Comparison of ENCODE assay signal across 1 cellular context in the genomic region with DNA sequence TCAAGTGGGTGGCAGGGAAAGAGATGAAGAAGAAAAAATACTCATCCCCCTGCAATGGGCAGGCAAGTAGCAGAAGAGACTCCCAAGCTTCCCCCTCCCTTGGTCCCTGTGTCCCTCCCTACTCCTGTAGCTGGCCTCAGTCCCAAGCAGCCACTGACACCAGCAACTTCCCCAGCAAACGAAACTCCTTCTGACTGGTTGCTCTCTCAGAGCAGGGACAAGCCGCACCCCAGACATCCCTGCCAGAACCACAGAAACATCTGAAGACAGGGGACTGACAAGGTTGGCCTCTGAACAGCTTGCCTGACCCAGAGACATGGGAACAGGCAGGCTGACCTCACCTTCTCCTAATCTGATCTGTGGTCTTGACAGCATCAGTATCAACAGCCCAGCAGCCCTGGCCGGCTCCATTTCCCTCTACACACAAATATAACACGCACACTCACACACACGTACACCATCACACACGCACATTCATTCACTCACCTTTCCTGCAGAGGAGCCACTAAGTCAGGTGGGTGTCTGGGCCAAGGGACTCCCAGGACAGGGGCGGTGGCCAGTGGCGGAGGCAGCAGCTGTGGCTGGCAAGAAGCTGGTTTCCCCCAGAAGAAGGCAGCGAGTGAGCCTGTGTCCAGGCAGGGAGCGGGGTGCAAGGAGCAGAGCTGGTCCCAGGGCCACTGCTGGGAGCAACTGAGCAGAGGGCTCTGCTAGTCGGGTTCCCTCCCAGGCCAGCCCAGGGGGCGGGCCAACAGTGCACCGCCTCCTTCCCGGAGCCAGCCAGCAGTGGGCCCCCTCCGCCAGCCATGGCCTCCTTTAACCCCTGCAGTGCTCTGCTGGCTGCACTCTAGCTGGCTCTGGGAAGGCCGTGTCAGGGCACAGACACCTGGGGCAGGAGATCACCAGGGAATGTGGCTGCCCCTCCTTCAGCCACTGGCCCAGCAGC.
TF ChIP-seq lines count a peak whose summit lies in the region.

No MANE protein-coding gene starts in this region.

TF ChIP-seq in HepG2, 621 proteins besides CTCF, POLR2A, EP300 and RAD21 (continued from another document):
- no peak for TF ChIP-seq PBX2 (CRISPR knock-in tag; IDR thresholded peaks at IDR 0.05)
- TF ChIP-seq FLYWCH1 (CRISPR knock-in tag; IDR thresholded peaks at IDR 0.05): no peak
- peak; percentile 64 for TF ChIP-seq AGO1 (IDR thresholded peaks at IDR 0.05; ENCODE audit: low read depth, low read length, poor library complexity, severe bottlenecking)
- TF ChIP-seq, protein P1, sequence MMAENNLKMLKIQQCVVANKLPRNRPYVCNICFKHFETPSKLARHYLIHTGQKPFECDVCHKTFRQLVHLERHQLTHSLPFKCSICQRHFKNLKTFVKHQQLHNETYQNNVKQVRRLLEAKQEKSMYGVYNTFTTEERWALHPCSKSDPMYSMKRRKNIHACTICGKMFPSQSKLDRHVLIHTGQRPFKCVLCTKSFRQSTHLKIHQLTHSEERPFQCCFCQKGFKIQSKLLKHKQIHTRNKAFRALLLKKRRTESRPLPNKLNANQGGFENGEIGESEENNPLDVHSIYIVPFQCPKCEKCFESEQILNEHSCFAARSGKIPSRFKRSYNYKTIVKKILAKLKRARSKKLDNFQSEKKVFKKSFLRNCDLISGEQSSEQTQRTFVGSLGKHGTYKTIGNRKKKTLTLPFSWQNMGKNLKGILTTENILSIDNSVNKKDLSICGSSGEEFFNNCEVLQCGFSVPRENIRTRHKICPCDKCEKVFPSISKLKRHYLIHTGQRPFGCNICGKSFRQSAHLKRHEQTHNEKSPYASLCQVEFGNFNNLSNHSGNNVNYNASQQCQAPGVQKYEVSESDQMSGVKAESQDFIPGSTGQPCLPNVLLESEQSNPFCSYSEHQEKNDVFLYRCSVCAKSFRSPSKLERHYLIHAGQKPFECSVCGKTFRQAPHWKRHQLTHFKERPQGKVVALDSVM (CRISPR knock-in tag; IDR thresholded peaks at IDR 0.05): 0 out of 2 replicates have a peak, but pooled peaks have one; percentile 31
- no peak for TF ChIP-seq SP1 (IDR thresholded peaks at IDR 0.05)
- TF ChIP-seq SP1 (CRISPR knock-in tag; IDR thresholded peaks at IDR 0.05): peak; percentile 83
- TF ChIP-seq, protein P2, sequence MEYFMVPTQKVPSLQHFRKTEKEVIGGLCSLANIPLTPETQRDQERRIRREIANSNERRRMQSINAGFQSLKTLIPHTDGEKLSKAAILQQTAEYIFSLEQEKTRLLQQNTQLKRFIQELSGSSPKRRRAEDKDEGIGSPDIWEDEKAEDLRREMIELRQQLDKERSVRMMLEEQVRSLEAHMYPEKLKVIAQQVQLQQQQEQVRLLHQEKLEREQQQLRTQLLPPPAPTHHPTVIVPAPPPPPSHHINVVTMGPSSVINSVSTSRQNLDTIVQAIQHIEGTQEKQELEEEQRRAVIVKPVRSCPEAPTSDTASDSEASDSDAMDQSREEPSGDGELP (IDR thresholded peaks at IDR 0.05; ENCODE audit: borderline replicate concordance, low read depth): peak; percentile 66; the same call in 1 of the 2 replicates
- TF ChIP-seq, protein P3, sequence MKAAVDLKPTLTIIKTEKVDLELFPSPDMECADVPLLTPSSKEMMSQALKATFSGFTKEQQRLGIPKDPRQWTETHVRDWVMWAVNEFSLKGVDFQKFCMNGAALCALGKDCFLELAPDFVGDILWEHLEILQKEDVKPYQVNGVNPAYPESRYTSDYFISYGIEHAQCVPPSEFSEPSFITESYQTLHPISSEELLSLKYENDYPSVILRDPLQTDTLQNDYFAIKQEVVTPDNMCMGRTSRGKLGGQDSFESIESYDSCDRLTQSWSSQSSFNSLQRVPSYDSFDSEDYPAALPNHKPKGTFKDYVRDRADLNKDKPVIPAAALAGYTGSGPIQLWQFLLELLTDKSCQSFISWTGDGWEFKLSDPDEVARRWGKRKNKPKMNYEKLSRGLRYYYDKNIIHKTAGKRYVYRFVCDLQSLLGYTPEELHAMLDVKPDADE (CRISPR knock-in tag; IDR thresholded peaks at IDR 0.05): no peak
- TF ChIP-seq, protein P4, sequence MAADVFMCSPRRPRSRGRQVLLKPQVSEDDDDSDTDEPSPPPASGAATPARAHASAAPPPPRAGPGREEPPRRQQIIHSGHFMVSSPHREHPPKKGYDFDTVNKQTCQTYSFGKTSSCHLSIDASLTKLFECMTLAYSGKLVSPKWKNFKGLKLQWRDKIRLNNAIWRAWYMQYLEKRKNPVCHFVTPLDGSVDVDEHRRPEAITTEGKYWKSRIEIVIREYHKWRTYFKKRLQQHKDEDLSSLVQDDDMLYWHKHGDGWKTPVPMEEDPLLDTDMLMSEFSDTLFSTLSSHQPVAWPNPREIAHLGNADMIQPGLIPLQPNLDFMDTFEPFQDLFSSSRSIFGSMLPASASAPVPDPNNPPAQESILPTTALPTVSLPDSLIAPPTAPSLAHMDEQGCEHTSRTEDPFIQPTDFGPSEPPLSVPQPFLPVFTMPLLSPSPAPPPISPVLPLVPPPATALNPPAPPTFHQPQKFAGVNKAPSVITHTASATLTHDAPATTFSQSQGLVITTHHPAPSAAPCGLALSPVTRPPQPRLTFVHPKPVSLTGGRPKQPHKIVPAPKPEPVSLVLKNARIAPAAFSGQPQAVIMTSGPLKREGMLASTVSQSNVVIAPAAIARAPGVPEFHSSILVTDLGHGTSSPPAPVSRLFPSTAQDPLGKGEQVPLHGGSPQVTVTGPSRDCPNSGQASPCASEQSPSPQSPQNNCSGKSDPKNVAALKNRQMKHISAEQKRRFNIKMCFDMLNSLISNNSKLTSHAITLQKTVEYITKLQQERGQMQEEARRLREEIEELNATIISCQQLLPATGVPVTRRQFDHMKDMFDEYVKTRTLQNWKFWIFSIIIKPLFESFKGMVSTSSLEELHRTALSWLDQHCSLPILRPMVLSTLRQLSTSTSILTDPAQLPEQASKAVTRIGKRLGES (CRISPR knock-in tag; IDR thresholded peaks at IDR 0.05; ENCODE audit: borderline replicate concordance): no peak
- no peak for TF ChIP-seq ZNF776 (CRISPR knock-in tag; IDR thresholded peaks at IDR 0.05)
- TF ChIP-seq MEIS1 (CRISPR knock-in tag; IDR thresholded peaks at IDR 0.05; ENCODE audit: borderline replicate concordance): peak; percentile 70; the same call in 1 of the 2 replicates
- TF ChIP-seq, protein P5, sequence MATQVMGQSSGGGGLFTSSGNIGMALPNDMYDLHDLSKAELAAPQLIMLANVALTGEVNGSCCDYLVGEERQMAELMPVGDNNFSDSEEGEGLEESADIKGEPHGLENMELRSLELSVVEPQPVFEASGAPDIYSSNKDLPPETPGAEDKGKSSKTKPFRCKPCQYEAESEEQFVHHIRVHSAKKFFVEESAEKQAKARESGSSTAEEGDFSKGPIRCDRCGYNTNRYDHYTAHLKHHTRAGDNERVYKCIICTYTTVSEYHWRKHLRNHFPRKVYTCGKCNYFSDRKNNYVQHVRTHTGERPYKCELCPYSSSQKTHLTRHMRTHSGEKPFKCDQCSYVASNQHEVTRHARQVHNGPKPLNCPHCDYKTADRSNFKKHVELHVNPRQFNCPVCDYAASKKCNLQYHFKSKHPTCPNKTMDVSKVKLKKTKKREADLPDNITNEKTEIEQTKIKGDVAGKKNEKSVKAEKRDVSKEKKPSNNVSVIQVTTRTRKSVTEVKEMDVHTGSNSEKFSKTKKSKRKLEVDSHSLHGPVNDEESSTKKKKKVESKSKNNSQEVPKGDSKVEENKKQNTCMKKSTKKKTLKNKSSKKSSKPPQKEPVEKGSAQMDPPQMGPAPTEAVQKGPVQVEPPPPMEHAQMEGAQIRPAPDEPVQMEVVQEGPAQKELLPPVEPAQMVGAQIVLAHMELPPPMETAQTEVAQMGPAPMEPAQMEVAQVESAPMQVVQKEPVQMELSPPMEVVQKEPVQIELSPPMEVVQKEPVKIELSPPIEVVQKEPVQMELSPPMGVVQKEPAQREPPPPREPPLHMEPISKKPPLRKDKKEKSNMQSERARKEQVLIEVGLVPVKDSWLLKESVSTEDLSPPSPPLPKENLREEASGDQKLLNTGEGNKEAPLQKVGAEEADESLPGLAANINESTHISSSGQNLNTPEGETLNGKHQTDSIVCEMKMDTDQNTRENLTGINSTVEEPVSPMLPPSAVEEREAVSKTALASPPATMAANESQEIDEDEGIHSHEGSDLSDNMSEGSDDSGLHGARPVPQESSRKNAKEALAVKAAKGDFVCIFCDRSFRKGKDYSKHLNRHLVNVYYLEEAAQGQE (IDR thresholded peaks at IDR 0.05; ENCODE audit: borderline replicate concordance in 1 of 2, low read depth in 1 of 2, low read length in 2 of 2): peak in 1 of 2 experiments; percentile 78; a peak in 1 of 4 replicates
- TF ChIP-seq RXRA (CRISPR knock-in tag; IDR thresholded peaks at IDR 0.05): peak; percentile 95
- TF ChIP-seq TAF1 (CRISPR knock-in tag; IDR thresholded peaks at IDR 0.05): peak; percentile 74
